Comparison of ENCODE assay signal across 33 cellular contexts in genomic region chr4:182895791-182896292, GRCh38. TPM values are rescaled to one million over a fixed set of nuclear protein-coding genes. Genes with fewer than 3 reads are reported as not detected.
DNase-seq lines count a peak whose midpoint lies in the region; ATAC-seq, FAIRE-seq and TF ChIP-seq lines count a peak whose summit lies in the region.
"Had no signal": no experiment of that assay in that cellular context is flagged by ENCODE, and none has a peak within 500 bp of the region (broad histone marks: within the 10 kb centered on the region; RNA-seq: fewer than 3 reads in every experiment).

No MANE protein-coding gene starts in this region.

- peaks cover 27% of the 10 kb centered on the region for H3K36me3 Mint-ChIP-seq in neural crest cell (ENCODE audit: low read depth)
- peaks cover 91% of the 10 kb centered on the region for H3K36me3 Mint-ChIP-seq in CD4-positive, alpha-beta T cell (ENCODE audit: low read depth)

- TF ChIP-seq CTCF in neural crest cell (conservative IDR thresholded peaks at IDR 0.05) = no peak
- TF ChIP-seq CTCF in CD4-positive, alpha-beta T cell (IDR thresholded peaks at IDR 0.05) = no peak

- H3K27ac Mint-ChIP-seq in neural crest cell (ENCODE audit: unreplicated experiment) = peak overlapping the region; percentile 93
- H3K27ac Mint-ChIP-seq in CD4-positive, alpha-beta T cell = no peak overlapping the region
- no peak overlapping the region for H3K27ac Mint-ChIP-seq in stimulated activated naive CD8-positive, alpha-beta T cell treated with anti-CD3 and anti-CD28 coated beads, Interleukin-15, amount 100 ng/mL, for 72 hours
- H3K27ac Mint-ChIP-seq: activated CD4-positive, alpha-beta memory T cell treated with anti-CD3 and anti-CD28 coated beads for 36 hours; activated naive CD8-positive, alpha-beta T cell treated with anti-CD3 and anti-CD28 coated beads for 36 hours; mesothelial cell of epicardium; stimulated activated memory B cell treated with anti-CD40 and anti-IgM and Interleukin-4, amounts not matched to agents 10 μg/mL and 1 μg/mL and 100 μg/mL, for 72 hours had no signal

- POLR2A ChIA-PET in CD4-positive, alpha-beta T cell (lab: Charles Lee) = no interaction called here

- CTCF ChIA-PET in CD4-positive, alpha-beta T cell (lab: Charles Lee) = no interaction called here

- no peak overlapping the region for H3K27ac ChIP-seq in CD4-positive, alpha-beta T cell (ENCODE audit: low read depth, low read length)
- H3K27ac ChIP-seq: A549, coronary artery, KMS-11, left ventricle myocardium inferior had no signal

- TF ChIP-seq POLR2A in GM12892 (IDR thresholded peaks at IDR 0.05; ENCODE audit: low read depth, low read length) = no peak

- no peaks in the 10 kb centered on the region for H3K27me3 Mint-ChIP-seq in neural crest cell (ENCODE audit: low read depth)
- no peaks in the 10 kb centered on the region for H3K27me3 Mint-ChIP-seq in CD4-positive, alpha-beta T cell
- no peaks in the 10 kb centered on the region for H3K27me3 Mint-ChIP-seq in stimulated activated naive CD8-positive, alpha-beta T cell treated with anti-CD3 and anti-CD28 coated beads, Interleukin-15, amount 100 ng/mL, for 72 hours
- H3K27me3 Mint-ChIP-seq: activated CD4-positive, alpha-beta memory T cell treated with anti-CD3 and anti-CD28 coated beads for 36 hours; activated naive CD8-positive, alpha-beta T cell treated with anti-CD3 and anti-CD28 coated beads for 36 hours; CD4-positive, CD25-positive, alpha-beta regulatory T cell; naive thymus-derived CD8-positive, alpha-beta T cell; stimulated activated memory B cell treated with anti-CD40 and anti-IgM and Interleukin-4, amounts not matched to agents 10 μg/mL and 1 μg/mL and 100 μg/mL, for 72 hours had no signal

- no peaks in the 10 kb centered on the region for H3K9me3 Mint-ChIP-seq in neural crest cell
- H3K9me3 Mint-ChIP-seq in CD4-positive, alpha-beta T cell = no peaks in the 10 kb centered on the region
- H3K9me3 Mint-ChIP-seq in stimulated activated naive CD8-positive, alpha-beta T cell treated with anti-CD3 and anti-CD28 coated beads, Interleukin-15, amount 100 ng/mL, for 72 hours = no peaks in the 10 kb centered on the region
- H3K9me3 Mint-ChIP-seq: activated CD4-positive, alpha-beta memory T cell treated with anti-CD3 and anti-CD28 coated beads for 36 hours; activated naive CD8-positive, alpha-beta T cell treated with anti-CD3 and anti-CD28 coated beads for 36 hours; CD4-positive, CD25-positive, alpha-beta regulatory T cell; immature natural killer cell; mesothelial cell of epicardium; naive thymus-derived CD8-positive, alpha-beta T cell; stimulated activated memory B cell treated with anti-CD40 and anti-IgM and Interleukin-4, amounts not matched to agents 10 μg/mL and 1 μg/mL and 100 μg/mL, for 72 hours had no signal

- intact Hi-C loops in CD4-positive, alpha-beta T cell (cut with DNase I, micrococcal nuclease) = no loop called here

- no peaks in the 10 kb centered on the region for H3K9me3 ChIP-seq in CD4-positive, alpha-beta T cell (ENCODE audit: control insufficient read depth, low read length)
- H3K9me3 ChIP-seq: A549, left ventricle myocardium inferior, MG63 had no signal

- FAIRE-seq in GM12892 (lab: Jason Lieb, UNC) = no peak
- FAIRE-seq: A549, GM12891, H54, HTR-8/SVneo had no signal

- peaks cover 29% of the 10 kb centered on the region for H3K4me1 Mint-ChIP-seq in neural crest cell
- H3K4me1 Mint-ChIP-seq in CD4-positive, alpha-beta T cell (ENCODE audit: low read depth) = no peaks in the 10 kb centered on the region
- no peaks in the 10 kb centered on the region for H3K4me1 Mint-ChIP-seq in stimulated activated naive CD8-positive, alpha-beta T cell treated with anti-CD3 and anti-CD28 coated beads, Interleukin-15, amount 100 ng/mL, for 72 hours
- H3K4me1 Mint-ChIP-seq: activated naive CD8-positive, alpha-beta T cell treated with anti-CD3 and anti-CD28 coated beads for 36 hours; mesothelial cell of epicardium; stimulated activated memory B cell treated with anti-CD40 and anti-IgM and Interleukin-4, amounts not matched to agents 10 μg/mL and 1 μg/mL and 100 μg/mL, for 72 hours had no signal

- DNase-seq in activated CD8-positive, alpha-beta memory T cell treated with anti-CD3 and anti-CD28 coated beads for 24 hours = peak; percentile 40
- DNase-seq in activated CD8-positive, alpha-beta memory T cell treated with anti-CD3 and anti-CD28 coated beads, Interleukin-2, amount 50 U/mL, for 4 hours = no peak
- DNase-seq in kidney tubule cell (ENCODE audit: low spot score) (peak; percentile 39), neural crest cell (ENCODE audit: low read depth, low spot score) (no peak), amygdala (lab: John Stamatoyannopoulos, UW) (no peak), GM12892 (ENCODE audit: insufficient read length) (no peak)
- DNase-seq in CD4-positive, alpha-beta T cell = no peak
- no peak for DNase-seq in stimulated activated naive CD8-positive, alpha-beta T cell treated with anti-CD3 and anti-CD28 coated beads, Interleukin-15, amount 100 ng/mL, for 72 hours
- DNase-seq: activated CD4-positive, alpha-beta memory T cell treated with anti-CD3 and anti-CD28 coated beads for 36 hours; activated effector memory CD4-positive, alpha-beta T cell treated with Interleukin-2 at 50 U/mL for 16 hours; activated naive CD8-positive, alpha-beta T cell treated with anti-CD3 and anti-CD28 coated beads for 36 hours; AML-193; aorta; CD4-positive, CD25-positive, alpha-beta regulatory T cell; effector CD8-positive, alpha-beta T cell; hypothalamus; immature natural killer cell; left ventricle myocardium inferior; MG63; naive thymus-derived CD8-positive, alpha-beta T cell; NCI-H1105 treated with DMSO at 0.1 percent for 48 hours; NCI-H187 treated with DMSO at 0.1 percent for 48 hours; T-helper 2 cell had no signal

- H3K4me3 Mint-ChIP-seq in neural crest cell = no peak overlapping the region
- H3K4me3 Mint-ChIP-seq in CD4-positive, alpha-beta T cell = no peak overlapping the region
- H3K4me3 Mint-ChIP-seq in stimulated activated naive CD8-positive, alpha-beta T cell treated with anti-CD3 and anti-CD28 coated beads, Interleukin-15, amount 100 ng/mL, for 72 hours = no peak overlapping the region
- H3K4me3 Mint-ChIP-seq: activated CD4-positive, alpha-beta memory T cell treated with anti-CD3 and anti-CD28 coated beads for 36 hours; activated naive CD8-positive, alpha-beta T cell treated with anti-CD3 and anti-CD28 coated beads for 36 hours; CD4-positive, CD25-positive, alpha-beta regulatory T cell; immature natural killer cell; mesothelial cell of epicardium; naive thymus-derived CD8-positive, alpha-beta T cell; stimulated activated memory B cell treated with anti-CD40 and anti-IgM and Interleukin-4, amounts not matched to agents 10 μg/mL and 1 μg/mL and 100 μg/mL, for 72 hours had no signal

- ATAC-seq in CD4-positive, alpha-beta T cell (ENCODE audit: poor library complexity) = no peak
- ATAC-seq in stimulated activated naive CD8-positive, alpha-beta T cell treated with anti-CD3 and anti-CD28 coated beads, Interleukin-15, amount 100 ng/mL, for 72 hours = no peak
- ATAC-seq: A549; activated CD4-positive, CD25-positive, alpha-beta regulatory T cell treated with anti-CD3 and anti-CD28 coated beads, Interleukin-2, amount 50 U/mL, for 24 hours; naive thymus-derived CD8-positive, alpha-beta T cell; Panc1; stimulated activated memory B cell treated with anti-CD40 and anti-IgM and Interleukin-4, amounts not matched to agents 10 μg/mL and 1 μg/mL and 100 μg/mL, for 72 hours had no signal

- no peaks in the 10 kb centered on the region for H3K27me3 ChIP-seq in CD4-positive, alpha-beta T cell (ENCODE audit: control insufficient read depth, insufficient read depth, low read length)
- H3K27me3 ChIP-seq: MG63 had no signal

RNA-seq across cellular contexts. Expression of gene DCTD, which starts 21.3 kb away (rescaled TPM):
- total RNA-seq in neural crest cell = 120 and 122 TPM in 2 replicates
- 84.8 TPM for polyA plus RNA-seq in GM12892 (2012; ENCODE audit: missing spikeins)
- 10 to 100 TPM; 49.4 to 54.3 TPM for total RNA-seq in CD4-positive, alpha-beta T cell

Comparison
In these comparisons a context has a peak if more than half of its experiments do, and no peak if none do; other contexts are left out.
1. DNase-seq: peak in activated CD8-positive, alpha-beta memory T cell treated with anti-CD3 and anti-CD28 coated beads for 24 hours (single experiment) and kidney tubule cell (single experiment); none in activated CD8-positive, alpha-beta memory T cell treated with anti-CD3 and anti-CD28 coated beads, Interleukin-2, amount 50 U/mL, for 4 hours (single experiment), neural crest cell (single experiment), amygdala (0 of 56), GM12892 (single experiment), CD4-positive, alpha-beta T cell (0 of 10) and stimulated activated naive CD8-positive, alpha-beta T cell treated with anti-CD3 and anti-CD28 coated beads, Interleukin-15, amount 100 ng/mL, for 72 hours (0 of 2).